Comparison of ENCODE assay signal across 10 cellular contexts in the genomic region with DNA sequence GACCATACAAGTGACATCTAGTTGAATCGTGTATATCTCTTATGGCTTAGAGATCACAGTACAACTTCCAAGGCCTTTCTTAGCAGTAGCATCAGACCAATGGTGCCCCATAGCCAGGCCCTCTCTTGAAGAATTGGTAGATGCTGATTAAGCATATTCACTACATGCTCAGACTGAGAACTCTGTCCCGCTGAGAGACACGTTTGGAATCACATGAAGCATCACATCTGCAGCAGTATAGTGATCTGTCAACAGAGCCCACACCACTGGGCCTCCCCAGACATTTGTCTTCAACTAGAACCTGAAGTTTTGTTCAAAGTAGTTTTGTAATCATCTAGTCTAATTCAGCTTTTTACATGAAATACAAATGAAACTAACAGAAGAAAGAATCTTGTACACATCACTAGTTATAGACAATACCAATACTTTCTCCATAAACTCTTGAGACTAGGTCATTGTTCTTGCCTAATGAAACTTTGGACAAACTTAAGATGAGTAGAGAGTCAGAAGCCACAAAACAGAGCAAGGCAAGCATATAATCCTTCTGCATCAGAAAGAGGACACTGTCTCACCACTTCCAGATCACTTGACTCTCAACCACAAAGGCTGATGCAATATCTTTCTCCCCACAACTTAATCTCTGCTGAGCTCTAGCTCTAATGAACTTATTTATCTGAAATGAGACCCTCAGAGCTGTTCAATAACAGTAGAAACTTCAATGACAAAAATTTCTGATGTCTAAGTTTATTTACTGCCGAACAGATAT.
DNase-seq lines count a peak whose midpoint lies in the region; ATAC-seq and TF ChIP-seq lines count a peak whose summit lies in the region.
"Had no signal": no experiment of that assay in that cellular context is flagged by ENCODE, and none has a peak within 500 bp of the region (broad histone marks: within the 10 kb centered on the region; RNA-seq: fewer than 3 reads in every experiment).

No MANE protein-coding gene starts in this region.

- H3K4me1 ChIP-seq in KMS-11 (ENCODE audit: low read depth, poor library complexity, severe bottlenecking) (peaks cover 44% of the 10 kb centered on the region), Karpas-422 (ENCODE audit: low read length) (no peaks in the 10 kb centered on the region), OCI-LY7 (ENCODE audit: insufficient read depth, low read length, poor library complexity, severe bottlenecking) (no peaks in the 10 kb centered on the region)
- H3K4me1 ChIP-seq: neural progenitor cell had no signal

- H3K27me3 ChIP-seq in KMS-11 (ENCODE audit: insufficient read depth, low read depth) (no peaks in the 10 kb centered on the region), Karpas-422 (ENCODE audit: low read length) (no peaks in the 10 kb centered on the region)
- H3K27me3 ChIP-seq: neural progenitor cell had no signal

- no TSS peak for BruUV-seq in OCI-LY7 (replicated peaks; lab: Mats Ljungman, UMichigan)

- H3K27me3 Mint-ChIP-seq in activated CD8-positive, alpha-beta T cell treated with anti-CD3 and anti-CD28 coated beads, Interleukin-2, amount 10 ng/mL, durations not matched to agents 7 days and 5 days (ENCODE audit: low read depth) = no peaks in the 10 kb centered on the region

- CTCF ChIA-PET in activated CD8-positive, alpha-beta T cell treated with anti-CD3 and anti-CD28 coated beads, Interleukin-2, amount 10 ng/mL, durations not matched to agents 7 days and 5 days (lab: Charles Lee) = no interaction called here
- CTCF ChIA-PET in OCI-LY7 (lab: Charles Lee; ENCODE audit: unreplicated experiment) = no interaction called here

- H3K4me2 ChIP-seq in KMS-11 (peak overlapping the region; percentile 58), Karpas-422 (ENCODE audit: low read depth, low read length, poor library complexity, severe bottlenecking) (no peak overlapping the region), OCI-LY7 (ENCODE audit: low read length) (no peak overlapping the region)
- H3K4me2 ChIP-seq: neural progenitor cell had no signal

- no peaks in the 10 kb centered on the region for H3K79me2 ChIP-seq in KMS-11 (ENCODE audit: insufficient read depth, low read depth)
- H3K79me2 ChIP-seq in Karpas-422 (ENCODE audit: low read length) = no peaks in the 10 kb centered on the region
- H3K79me2 ChIP-seq in OCI-LY7 (ENCODE audit: insufficient read depth, low read depth, low read length) = no peaks in the 10 kb centered on the region

- H3K27ac ChIP-seq in KMS-11 = peak overlapping the region; percentile 73
- no peak overlapping the region for H3K27ac ChIP-seq in Karpas-422 (ENCODE audit: low read length)
- H3K27ac ChIP-seq in OCI-LY7 (ENCODE audit: low read depth, low read length, poor library complexity, severe bottlenecking) = no peak overlapping the region
- H3K27ac ChIP-seq: neural progenitor cell had no signal

- H3K4me3 ChIP-seq in KMS-11 (IDR thresholded peaks at IDR 0.05; ENCODE audit: insufficient read depth, low read depth, low read length) = no peak overlapping the region
- H3K4me3 ChIP-seq in Karpas-422 (ENCODE audit: low read length) = no peak overlapping the region
- no peak overlapping the region for H3K4me3 ChIP-seq in OCI-LY7 (ENCODE audit: low read depth, low read length, poor library complexity, severe bottlenecking)
- H3K4me3 ChIP-seq: neural progenitor cell had no signal

- H3K36me3 ChIP-seq in KMS-11 (ENCODE audit: insufficient read depth) (no peaks in the 10 kb centered on the region), Karpas-422 (ENCODE audit: insufficient read depth, low read length) (no peaks in the 10 kb centered on the region), OCI-LY7 (ENCODE audit: insufficient read depth, low read length) (no peaks in the 10 kb centered on the region)
- H3K36me3 ChIP-seq: neural progenitor cell had no signal

- peak overlapping the region; percentile 8 for H3K4me3 Mint-ChIP-seq in activated CD8-positive, alpha-beta T cell treated with anti-CD3 and anti-CD28 coated beads, Interleukin-2, amount 10 ng/mL, durations not matched to agents 7 days and 5 days
- H3K4me3 Mint-ChIP-seq: neural progenitor cell had no signal

- H3K36me3 Mint-ChIP-seq in activated CD8-positive, alpha-beta T cell treated with anti-CD3 and anti-CD28 coated beads, Interleukin-2, amount 10 ng/mL, durations not matched to agents 7 days and 5 days (ENCODE audit: low read depth) = no peaks in the 10 kb centered on the region
- H3K36me3 Mint-ChIP-seq: neural progenitor cell had no signal

- POLR2A ChIA-PET in activated CD8-positive, alpha-beta T cell treated with anti-CD3 and anti-CD28 coated beads, Interleukin-2, amount 10 ng/mL, durations not matched to agents 7 days and 5 days (lab: Charles Lee) = no interaction called here
- POLR2A ChIA-PET in OCI-LY7 (lab: Charles Lee) = no interaction called here

- H3K9me3 Mint-ChIP-seq in activated CD8-positive, alpha-beta T cell treated with anti-CD3 and anti-CD28 coated beads, Interleukin-2, amount 10 ng/mL, durations not matched to agents 7 days and 5 days (ENCODE audit: insufficient read depth) = peaks cover 18% of the 10 kb centered on the region

- H3K9me3 ChIP-seq in Karpas-422 (ENCODE audit: low read length) (no peaks in the 10 kb centered on the region), OCI-LY7 (ENCODE audit: low read length) (no peaks in the 10 kb centered on the region)

- TF ChIP-seq CTCF in KMS-11 (conservative IDR thresholded peaks at IDR 0.05; ENCODE audit: low read depth, low read length) (no peak), OCI-LY7 (conservative IDR thresholded peaks at IDR 0.05; ENCODE audit: low read length) (no peak)

- peak; percentile 70 for ATAC-seq in activated CD8-positive, alpha-beta T cell treated with anti-CD3 and anti-CD28 coated beads, Interleukin-2, amount 10 ng/mL, durations not matched to agents 7 days and 5 days
- ATAC-seq in HG03159 (IDR thresholded peaks at IDR 0.05; ENCODE audit: unreplicated experiment) = no peak

- H3K27ac Mint-ChIP-seq in activated CD8-positive, alpha-beta T cell treated with anti-CD3 and anti-CD28 coated beads, Interleukin-2, amount 10 ng/mL, durations not matched to agents 7 days and 5 days = peak overlapping the region; percentile 35
- H3K27ac Mint-ChIP-seq: neural progenitor cell had no signal

- H3K9me2 ChIP-seq in Karpas-422 (replicated peaks; ENCODE audit: insufficient read depth, low read length) = 0 out of 2 replicates have a peak, but pooled peaks cover 4% of the 10 kb centered on the region
- no peaks in the 10 kb centered on the region for H3K9me2 ChIP-seq in OCI-LY7 (ENCODE audit: insufficient read depth, low read length)

- no peaks in the 10 kb centered on the region for H4K20me1 ChIP-seq in KMS-11 (ENCODE audit: insufficient read depth)
- H4K20me1 ChIP-seq in Karpas-422 (ENCODE audit: insufficient read depth, low read depth, low read length) = no peaks in the 10 kb centered on the region
- no peaks in the 10 kb centered on the region for H4K20me1 ChIP-seq in OCI-LY7 (ENCODE audit: insufficient read depth, low read length)

- H3K9ac ChIP-seq in KMS-11 (peak overlapping the region; percentile 24; the same call in 1 of the 2 replicates), Karpas-422 (ENCODE audit: low read length) (no peak overlapping the region)
- H3K9ac ChIP-seq: neural progenitor cell had no signal

- intact Hi-C loops in OCI-LY7 (cut with micrococcal nuclease; ENCODE audit: unreplicated experiment) = no loop called here

- H3K4me1 Mint-ChIP-seq in activated CD8-positive, alpha-beta T cell treated with anti-CD3 and anti-CD28 coated beads, Interleukin-2, amount 10 ng/mL, durations not matched to agents 7 days and 5 days (ENCODE audit: low read depth) = peaks cover 16% of the 10 kb centered on the region
- H3K4me1 Mint-ChIP-seq: neural progenitor cell had no signal

- DNase-seq in GM04504 (ENCODE audit: low read depth) (peak; percentile 52), myocyte (ENCODE audit: low read depth) (peak; percentile 88), activated T-cell treated with anti-CD3 and anti-CD28 coated beads for 4 hours (no peak), Karpas-422 (no peak), OCI-LY7 (ENCODE audit: low spot score) (no peak)
- DNase-seq in activated CD8-positive, alpha-beta T cell treated with anti-CD3 and anti-CD28 coated beads, Interleukin-2, amount 10 ng/mL, durations not matched to agents 7 days and 5 days = peak; percentile 24
- DNase-seq: NCI-H748 treated with DMSO at 0.1 percent for 48 hours had no signal

- H2AFZ ChIP-seq in KMS-11 (ENCODE audit: low read depth) = no peak overlapping the region
- no peak overlapping the region for H2AFZ ChIP-seq in Karpas-422 (ENCODE audit: low read length)
- no peak overlapping the region for H2AFZ ChIP-seq in OCI-LY7 (ENCODE audit: low read length)
- H2AFZ ChIP-seq: neural progenitor cell had no signal

Comparison
In these comparisons a context has a peak if more than half of its experiments do, and no peak if none do; other contexts are left out.
1. DNase-seq: peak in GM04504 (single experiment), activated CD8-positive, alpha-beta T cell treated with anti-CD3 and anti-CD28 coated beads, Interleukin-2, amount 10 ng/mL, durations not matched to agents 7 days and 5 days (single experiment) and myocyte (single experiment); none in activated T-cell treated with anti-CD3 and anti-CD28 coated beads for 4 hours (single experiment), Karpas-422 (single experiment) and OCI-LY7 (single experiment).